In genomic region chr10:54091237-54091636, GRCh38 we compare ENCODE assay signal across 29 cellular contexts.
"Had no signal": no experiment of that assay in that cellular context is flagged by ENCODE, and none has a peak within 500 bp of the region (broad histone marks: within the 10 kb centered on the region; RNA-seq: fewer than 3 reads in every experiment).

No MANE protein-coding gene starts in this region.

- FAIRE-seq: astrocyte had no signal

- H3K9me3 ChIP-seq: esophagus muscularis mucosa, gastroesophageal sphincter had no signal

- H3K27ac ChIP-seq: brain microvascular endothelial cell, coronary artery, dorsolateral prefrontal cortex, esophagus muscularis mucosa, gastroesophageal sphincter, WERI-Rb-1 had no signal

- DNase-seq: activated B cell treated with CpG ODN at 0.5 μM for 24 hours; activated CD4-positive, alpha-beta T cell treated with anti-CD3 and anti-CD28 coated beads for 48 hours; activated CD4-positive, alpha-beta T cell treated with anti-CD3 and anti-CD28 coated beads, Interleukin-2, amount 50 U/mL, for 1 hour; activated CD4-positive, alpha-beta T cell treated with anti-CD3 and anti-CD28 coated beads, Interleukin-2, amount 50 U/mL, for 48 hours; activated CD8-positive, alpha-beta memory T cell treated with anti-CD3 and anti-CD28 coated beads for 24 hours; activated CD8-positive, alpha-beta T cell treated with anti-CD3 and anti-CD28 coated beads for 36 hours; activated effector memory CD4-positive, alpha-beta T cell treated with Interleukin-2 at 50 U/mL for 16 hours; activated gamma-delta T cell treated with Interleukin-2 at 50 U/mL for 16 hours; activated naive CD4-positive, alpha-beta T cell treated with anti-CD3 and anti-CD28 coated beads, Interleukin-2, amount 50 U/mL, for 16 hours; activated naive CD4-positive, alpha-beta T cell treated with Interleukin-2 at 50 U/mL for 16 hours; activated T-cell treated with anti-CD3 and anti-CD28 coated beads, Interleukin-2, amount 50 U/mL, for 4 hours; amniotic stem cell; anterior cingulate cortex; brain microvascular endothelial cell; dorsolateral prefrontal cortex; effector memory CD4-positive, alpha-beta T cell; endodermal cell; erythroblast; foreskin melanocyte; T-helper 1 cell; T-helper 17 cell; T1000; WERI-Rb-1 had no signal

- H3K4me1 ChIP-seq: esophagus muscularis mucosa, gastroesophageal sphincter had no signal

- H3K4me3 ChIP-seq: coronary artery, dorsolateral prefrontal cortex, esophagus muscularis mucosa, gastroesophageal sphincter had no signal

- ATAC-seq: activated CD4-positive, CD25-positive, alpha-beta regulatory T cell treated with anti-CD3 and anti-CD28 coated beads, Interleukin-2, amount 50 U/mL, for 24 hours; activated CD8-positive, alpha-beta T cell treated with anti-CD3 and anti-CD28 coated beads for 36 hours; activated T-cell treated with anti-CD3 and anti-CD28 coated beads, Interleukin-2, amount 50 U/mL, for 4 hours; activated T-helper 17 cell treated with anti-CD3 and anti-CD28 coated beads, Interleukin-2, amount 50 U/mL, for 72 hours; gastroesophageal sphincter; T-helper 17 cell had no signal

- H3K27me3 ChIP-seq: brain microvascular endothelial cell, esophagus muscularis mucosa, gastroesophageal sphincter had no signal

- H3K36me3 ChIP-seq: brain microvascular endothelial cell, esophagus muscularis mucosa, gastroesophageal sphincter, WERI-Rb-1 had no signal
